In genomic region chr14:91040545-91040944, GRCh38 we compare ENCODE assay signal across 24 cellular contexts.
"Had no signal": no experiment of that assay in that cellular context is flagged by ENCODE, and none has a peak within 500 bp of the region (broad histone marks: within the 10 kb centered on the region; RNA-seq: fewer than 3 reads in every experiment).

No MANE protein-coding gene starts in this region.

- H3K4me3 Mint-ChIP-seq: endodermal cell; natural killer cell; neural crest cell; stimulated activated effector memory CD8-positive, alpha-beta T cell treated with anti-CD3 and anti-CD28 coated beads, Interleukin-12 subunit alpha, Interleukin-12 subunit beta, amount 100 ng/mL, for 72 hours; stimulated activated naive CD8-positive, alpha-beta T cell treated with anti-CD3 and anti-CD28 coated beads, Interleukin-15, Interleukin-2, amounts not matched to agents 100 ng/mL and 50 ng/mL, for 24 hours had no signal

- H3K4me1 ChIP-seq: upper lobe of left lung, uterus had no signal

- H3K27ac Mint-ChIP-seq: endodermal cell; natural killer cell; stimulated activated effector memory CD8-positive, alpha-beta T cell treated with anti-CD3 and anti-CD28 coated beads, Interleukin-12 subunit alpha, Interleukin-12 subunit beta, amount 100 ng/mL, for 72 hours; stimulated activated naive CD8-positive, alpha-beta T cell treated with anti-CD3 and anti-CD28 coated beads, Interleukin-15, Interleukin-2, amounts not matched to agents 100 ng/mL and 50 ng/mL, for 24 hours had no signal

- H3K9me3 Mint-ChIP-seq: endodermal cell; natural killer cell; neural crest cell; stimulated activated effector memory CD8-positive, alpha-beta T cell treated with anti-CD3 and anti-CD28 coated beads, Interleukin-12 subunit alpha, Interleukin-12 subunit beta, amount 100 ng/mL, for 72 hours; stimulated activated naive CD8-positive, alpha-beta T cell treated with anti-CD3 and anti-CD28 coated beads, Interleukin-15, Interleukin-2, amounts not matched to agents 100 ng/mL and 50 ng/mL, for 24 hours had no signal

- H3K36me3 Mint-ChIP-seq: natural killer cell had no signal

- H3K4me1 Mint-ChIP-seq: endodermal cell, neural crest cell had no signal

- ATAC-seq: left cardiac atrium; left ventricle myocardium superior; natural killer cell; right cardiac atrium; stimulated activated effector memory CD8-positive, alpha-beta T cell treated with anti-CD3 and anti-CD28 coated beads, Interleukin-12 subunit alpha, Interleukin-12 subunit beta, amount 100 ng/mL, for 72 hours had no signal

- H3K4me3 ChIP-seq: coronary artery, hepatocyte, lung, ovary, smooth muscle cell, tibial artery, upper lobe of left lung, uterus had no signal

- H3K27ac ChIP-seq: coronary artery, hepatocyte, ovary, tibial artery, upper lobe of left lung, uterus had no signal

- H3K27me3 Mint-ChIP-seq: stimulated activated naive CD8-positive, alpha-beta T cell treated with anti-CD3 and anti-CD28 coated beads, Interleukin-15, Interleukin-2, amounts not matched to agents 100 ng/mL and 50 ng/mL, for 24 hours had no signal

- H3K9me3 ChIP-seq: ovary, tibial artery, upper lobe of left lung, uterus had no signal

- DNase-seq: effector CD4-positive, alpha-beta T cell; endodermal cell; erythroblast; foreskin melanocyte; head of caudate nucleus; kidney; left cardiac atrium; left ventricle myocardium superior; natural killer cell; nucleus accumbens; ovary; right cardiac atrium; stimulated activated CD4-positive, alpha-beta T cell treated with anti-CD3 and anti-CD28 coated beads, Interleukin-4, amount 100 ng/mL, for 1 hour; stimulated activated CD8-positive, alpha-beta memory T cell treated with anti-CD3 and anti-CD28 coated beads, Interleukin-4, amount 100 ng/mL, for 48 hours; tibial artery; upper lobe of left lung; uterus had no signal

- H3K27me3 ChIP-seq: hepatocyte, ovary, tibial artery, upper lobe of left lung, uterus had no signal

- H3K36me3 ChIP-seq: ovary, tibial artery, upper lobe of left lung, uterus had no signal
